16 cellular contexts compared by ENCODE assay signal in the genomic region with DNA sequence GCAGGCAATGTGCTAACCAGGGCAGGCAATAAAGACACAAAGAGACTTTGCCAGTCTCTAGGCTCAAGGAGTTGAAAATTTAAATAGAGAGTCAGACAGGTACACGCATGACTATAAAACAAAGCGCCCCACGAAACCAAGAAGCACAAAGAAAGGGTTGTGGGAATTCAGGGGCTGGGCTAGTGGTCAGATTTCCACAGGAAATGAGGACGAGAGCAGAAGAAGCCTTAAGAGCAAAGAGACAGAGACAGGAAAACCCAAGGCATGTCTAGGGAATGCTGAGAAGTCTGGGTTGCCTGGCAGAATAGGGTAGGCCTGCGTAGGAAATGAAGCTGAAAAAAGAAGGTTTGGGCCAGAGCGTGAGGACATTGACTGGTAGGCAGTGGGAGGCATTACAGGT. TPM values are rescaled to one million over a fixed set of nuclear protein-coding genes. Genes with fewer than 3 reads are reported as not detected.
DNase-seq lines count a peak whose midpoint lies in the region; TF ChIP-seq lines count a peak whose summit lies in the region.
"Had no signal": no experiment of that assay in that cellular context is flagged by ENCODE, and none has a peak within 500 bp of the region (broad histone marks: within the 10 kb centered on the region; RNA-seq: fewer than 3 reads in every experiment).

No MANE protein-coding gene starts in this region.

- H3K27me3 ChIP-seq in esophagus squamous epithelium: no peaks in the 10 kb centered on the region
- H3K27me3 ChIP-seq in prostate gland (replicated peaks; ENCODE audit: insufficient read depth): no peaks in the 10 kb centered on the region
- H3K27me3 ChIP-seq: uterus had no signal

- H3K4me1 ChIP-seq in esophagus squamous epithelium: peaks cover 5 to 65% (median 17%) of the 10 kb centered on the region in 3 donors
- no peaks in the 10 kb centered on the region for H3K4me1 ChIP-seq in prostate gland (replicated peaks)
- H3K4me1 ChIP-seq: uterus had no signal

- H3K9me3 ChIP-seq in esophagus squamous epithelium: no peaks in the 10 kb centered on the region
- no peaks in the 10 kb centered on the region for H3K9me3 ChIP-seq in prostate gland
- H3K9me3 ChIP-seq: uterus had no signal

- WGBS in esophagus squamous epithelium, 2 donors: 42 to 51% methylated on average over 6 of the region's 6 CpGs
- 72% methylated on average over 6 of the region's 6 CpGs for WGBS in prostate gland

- no peak for TF ChIP-seq POLR2A in esophagus squamous epithelium (IDR thresholded peaks at IDR 0.05)
- no peak for TF ChIP-seq POLR2A in prostate gland (IDR thresholded peaks at IDR 0.05)

- DNase-seq in RPMI7951 (ENCODE audit: low read depth): peak; percentile 72
- DNase-seq in esophagus squamous epithelium (lab: John Stamatoyannopoulos, UW): no peak
- no peak for DNase-seq in prostate gland (ENCODE audit: low spot score)
- no peak for DNase-seq in HK-2 (ENCODE audit: unreplicated experiment)
- DNase-seq in iPS-NIHi7 (ENCODE audit: extremely low spot score): no peak
- no peak for DNase-seq in germinal center (ENCODE audit: low spot score)
- no peak for DNase-seq in foreskin melanocyte
- DNase-seq: activated CD4-positive, CD25-positive, alpha-beta regulatory T cell treated with anti-CD3 and anti-CD28 coated beads, Interleukin-2, amount 50 U/mL, for 72 hours; CD4-positive, alpha-beta memory T cell; central memory CD4-positive, alpha-beta T cell; H7; RPMI8226 had no signal

- H3K36me3 ChIP-seq in esophagus squamous epithelium (no peaks in the 10 kb centered on the region), prostate gland (no peaks in the 10 kb centered on the region)
- H3K36me3 ChIP-seq: uterus had no signal

- intact Hi-C loops in esophagus squamous epithelium (cut with DNase I): no loop called here
- intact Hi-C loops in prostate gland (cut with DNase I): no loop called here

- TF ChIP-seq CTCF in C4-2B (conservative IDR thresholded peaks at IDR 0.05) (no peak), esophagus squamous epithelium (IDR thresholded peaks at IDR 0.05) (no peak), prostate gland (IDR thresholded peaks at IDR 0.05) (no peak)

- H3K27ac ChIP-seq in C4-2B (peak overlapping the region; percentile 6; the same call in 1 of the 2 replicates), esophagus squamous epithelium (peak overlapping the region; percentile 68 to 80 (median 76)), prostate gland (peak overlapping the region; percentile 9 to 19)
- H3K27ac ChIP-seq: KMS-11 had no signal

- H3K4me3 ChIP-seq in esophagus squamous epithelium: no peak overlapping the region
- no peak overlapping the region for H3K4me3 ChIP-seq in prostate gland
- H3K4me3 ChIP-seq: uterus had no signal

RNA-seq across cellular contexts. Expression of a gene that starts 51.6 kb away (rescaled TPM):
- total RNA-seq in RPMI7951 (2014; rRNA removed; shearing (Covaris generic)): 48.9 and 58.8 TPM in 2 replicates
- total RNA-seq in esophagus squamous epithelium (10 to 100 TPM; 16.2 to 54.8 (median 31.4) TPM), prostate gland (10 to 100 TPM; 10.5 to 12.7 TPM)
- total RNA-seq: activated T-helper 1 cell treated with anti-CD3 and anti-CD28 coated beads, Interleukin-12 subunit alpha, Interleukin-12 subunit beta, Interleukin-2, Interleukin-4 antibody, amounts not matched to agents 30 ng/mL and 10 ng/mL and 1 ng/mL, durations not matched to agents 14 hours and 24 hours and 36 hours had no signal

Comparison
In these comparisons a context has a peak if more than half of its experiments do, and no peak if none do; other contexts are left out.
1. H3K27ac ChIP-seq: peak in every context shown above with its lines; median percentile 76 in esophagus squamous epithelium; 14 in prostate gland; 6 in C4-2B.